ENCODE assay signal across 16 cellular contexts in the genomic region with DNA sequence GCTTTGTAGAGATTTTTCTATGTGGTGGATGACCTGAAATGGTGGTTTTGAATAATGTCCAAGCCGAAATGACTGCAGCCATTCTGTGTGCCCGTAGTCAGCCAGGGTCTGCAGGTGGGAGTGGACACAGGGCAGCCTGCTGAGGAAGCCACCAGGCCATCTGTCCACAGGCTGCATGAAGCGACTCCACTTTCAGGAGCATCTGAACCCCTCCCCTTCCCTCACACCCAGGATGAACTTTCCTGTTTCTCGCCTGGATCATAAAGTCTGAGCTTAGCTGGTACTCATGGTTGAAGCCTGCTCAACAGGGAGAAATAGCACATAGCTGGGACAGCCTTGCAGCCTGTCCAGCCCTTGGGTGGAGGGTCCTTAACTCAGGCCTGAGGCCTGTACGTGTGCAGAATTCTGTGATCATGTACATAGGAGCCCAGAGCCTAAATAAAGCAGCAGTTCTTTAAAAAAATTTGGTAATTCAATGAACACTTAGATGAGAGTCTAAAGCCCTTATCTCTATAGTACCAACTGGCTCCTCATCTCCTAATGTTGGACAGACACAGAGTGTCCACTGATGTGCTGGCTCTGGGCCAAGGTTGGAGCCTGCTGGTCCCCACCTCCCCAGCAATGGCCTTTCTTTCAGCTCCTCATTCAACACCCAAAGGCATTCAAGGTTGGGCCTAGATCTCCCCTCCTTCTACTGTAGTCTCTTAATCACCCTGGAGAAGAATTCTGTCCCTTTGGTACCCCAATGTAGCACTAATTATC.
A peak's percentile ranks its signal among the peaks of the same experiment; 100 is the strongest.
DNase-seq lines count a peak whose midpoint lies in the region; ATAC-seq and TF ChIP-seq lines count a peak whose summit lies in the region.
"Had no signal": no experiment of that assay in that cellular context is flagged by ENCODE, and none has a peak within 500 bp of the region (broad histone marks: within the 10 kb centered on the region; RNA-seq: fewer than 3 reads in every experiment).

No MANE protein-coding gene starts in this region.

- H3K9me3 ChIP-seq in BE2C (no peaks in the 10 kb centered on the region), right lobe of liver (no peaks in the 10 kb centered on the region)
- H3K9me3 ChIP-seq: ovary, transverse colon had no signal

- H3K4me1 ChIP-seq in BE2C (peaks cover 58% of the 10 kb centered on the region), right lobe of liver (peaks cover 0 to 13% (median 6%) of the 10 kb centered on the region in 4 donors)

- intact Hi-C loops in posterior vena cava (cut with DNase I), result no loop called here
- intact Hi-C loops in right lobe of liver (cut with DNase I), result no loop called here

- H3K4me3 ChIP-seq in BE2C (ENCODE audit: low read depth, low read length) (no peak overlapping the region), right lobe of liver (no peak overlapping the region)
- H3K4me3 ChIP-seq: GM12878, lung, ovary, transverse colon had no signal

- ATAC-seq in HG03521 (IDR thresholded peaks at IDR 0.05; ENCODE audit: unreplicated experiment) (no peak), right lobe of liver (no peak)

- H3K36me3 ChIP-seq in BE2C (no peaks in the 10 kb centered on the region), right lobe of liver (no peaks in the 10 kb centered on the region)
- H3K36me3 ChIP-seq: ovary, transverse colon had no signal

- WGBS in right lobe of liver (ENCODE audit: insufficient coverage, low coverage, low lambda C conversion rate, missing lambda C conversion rate), result 100% methylated on average over 1 of the region's 5 CpGs

- TF ChIP-seq CTCF in BE2C (IDR thresholded peaks at IDR 0.05; ENCODE audit: low read depth, low read length) (no peak), right lobe of liver (IDR thresholded peaks at IDR 0.05) (no peak)

- no peak for TF ChIP-seq POLR2A in erythroblast (IDR thresholded peaks at IDR 0.05; ENCODE audit: low read length)
- no peak for TF ChIP-seq POLR2A in right lobe of liver (IDR thresholded peaks at IDR 0.05)

- peak; percentile 68 for DNase-seq in BE2C
- peak; percentile 60 to 73 for DNase-seq in NCI-H524 (lab: John Stamatoyannopoulos, UW)
- peak; percentile 70 to 81 for DNase-seq in erythroblast (lab: John Stamatoyannopoulos, UW)
- peak; percentile 32 for DNase-seq in posterior vena cava (ENCODE audit: low spot score)
- no peak for DNase-seq in right lobe of liver
- DNase-seq in NCI-H510A (lab: John Stamatoyannopoulos, UW), result no peak
- no peak for DNase-seq in NCI-H226
- DNase-seq: activated CD4-positive, alpha-beta T cell treated with anti-CD3 and anti-CD28 coated beads for 1 hour; EL; ovary; stimulated activated CD4-positive, alpha-beta T cell treated with anti-CD3 and anti-CD28 coated beads, Interleukin-15, amount 100 ng/mL, for 24 hours; transverse colon had no signal

- H3K27me3 ChIP-seq in BE2C (no peaks in the 10 kb centered on the region), right lobe of liver (no peaks in the 10 kb centered on the region)
- H3K27me3 ChIP-seq: ovary, transverse colon had no signal

- H3K27ac ChIP-seq in right lobe of liver, result no peak overlapping the region
- H3K27ac ChIP-seq: C4-2B, ovary had no signal

Comparison
In these comparisons a context has a peak if more than half of its experiments do, and no peak if none do; other contexts are left out.
1. DNase-seq: peak in BE2C (single experiment), NCI-H524 (2 of 2), erythroblast (2 of 2) and posterior vena cava (single experiment); none in right lobe of liver (0 of 3), NCI-H510A (single experiment) and NCI-H226 (single experiment).